Comparison of ENCODE assay signal across 1 cellular context in genomic region chr22:33996824-33997223, GRCh38.
TF ChIP-seq lines count a peak whose summit lies in the region.

No MANE protein-coding gene starts in this region.

TF ChIP-seq in HepG2, 621 proteins besides CTCF, POLR2A, EP300 and RAD21 (continued from another document):
- TF ChIP-seq PAXIP1 (CRISPR knock-in tag; conservative IDR thresholded peaks at IDR 0.05) (peak; percentile 78), HNF4G (IDR thresholded peaks at IDR 0.05; ENCODE audit: borderline replicate concordance, low read depth, low read length) (peak; percentile 53; the same call in 1 of the 2 replicates), HNF4G (CRISPR knock-in tag; IDR thresholded peaks at IDR 0.05; ENCODE audit: borderline replicate concordance, low read depth) (no peak), FOXP1 (IDR thresholded peaks at IDR 0.05) (no peak), FOXP1 (CRISPR knock-in tag; IDR thresholded peaks at IDR 0.05) (peak; percentile 67; the same call in 1 of the 2 replicates), FOXA3 (CRISPR knock-in tag; IDR thresholded peaks at IDR 0.05) (peak; percentile 41), GATAD1 (CRISPR knock-in tag; IDR thresholded peaks at IDR 0.05) (no peak), FOSL2 (CRISPR knock-in tag; IDR thresholded peaks at IDR 0.05) (no peak), FOXK1 (CRISPR knock-in tag; IDR thresholded peaks at IDR 0.05; ENCODE audit: borderline replicate concordance, low read depth) (peak; percentile 25; the same call in 1 of the 2 replicates), PAX8 (CRISPR knock-in tag; IDR thresholded peaks at IDR 0.05; ENCODE audit: borderline replicate concordance) (no peak), SRY (CRISPR knock-in tag; IDR thresholded peaks at IDR 0.05) (no peak), IKZF4 (CRISPR knock-in tag; IDR thresholded peaks at IDR 0.05; ENCODE audit: borderline replicate concordance, low read depth, not compliant biosample characterization) (no peak), GABPA (IDR thresholded peaks at IDR 0.05; ENCODE audit: low read depth, low read length) (no peak), GABPA (CRISPR knock-in tag; IDR thresholded peaks at IDR 0.05; ENCODE audit: low read depth) (no peak), ZSCAN21 (CRISPR knock-in tag; IDR thresholded peaks at IDR 0.05; ENCODE audit: borderline replicate concordance) (no peak), PLRG1 (conservative IDR thresholded peaks at IDR 0.05) (no peak), SETDB1 (CRISPR knock-in tag; IDR thresholded peaks at IDR 0.05; ENCODE audit: borderline replicate concordance) (no peak), ZNF576 (CRISPR knock-in tag; IDR thresholded peaks at IDR 0.05) (no peak), NFE2 (CRISPR knock-in tag; IDR thresholded peaks at IDR 0.05) (no peak), CC2D1A (CRISPR knock-in tag; IDR thresholded peaks at IDR 0.05) (no peak), TFAP4 (IDR thresholded peaks at IDR 0.05; ENCODE audit: borderline replicate concordance, low read depth) (0 out of 2 replicates have a peak, but pooled peaks have one; percentile 16), USF2 (IDR thresholded peaks at IDR 0.05; ENCODE audit: low read depth, low read length) (no peak), USF2 (CRISPR knock-in tag; IDR thresholded peaks at IDR 0.05; ENCODE audit: borderline replicate concordance) (no peak), NCOR1 (IDR thresholded peaks at IDR 0.05; ENCODE audit: borderline replicate concordance, low read length) (peak; percentile 30; the same call in 1 of the 2 replicates), HOXA5 (CRISPR knock-in tag; IDR thresholded peaks at IDR 0.05) (no peak), ZFY (CRISPR knock-in tag; IDR thresholded peaks at IDR 0.05) (no peak), AHDC1 (CRISPR knock-in tag; IDR thresholded peaks at IDR 0.05; ENCODE audit: borderline replicate concordance) (peak; percentile 75; the same call in 1 of the 2 replicates), ATF7 (IDR thresholded peaks at IDR 0.05) (no peak), ATF7 (CRISPR knock-in tag; IDR thresholded peaks at IDR 0.05) (no peak), ZNF296 (CRISPR knock-in tag; conservative IDR thresholded peaks at IDR 0.05) (no peak)
TF ChIP-seq in HepG2: peak in this region for 24.
